ENCODE assay signal across 3 cellular contexts in genomic region chr2:115105966-115106365, GRCh38.
"Had no signal": no experiment of that assay in that cellular context is flagged by ENCODE, and none has a peak within 500 bp of the region (broad histone marks: within the 10 kb centered on the region; RNA-seq: fewer than 3 reads in every experiment).

No MANE protein-coding gene starts in this region.

- DNase-seq: GDM1, GF-D8 had no signal

- H3K4me3 ChIP-seq: GM12878 had no signal
